In genomic region chr16:49590166-49590871, GRCh38 we compare ENCODE assay signal across 13 cellular contexts.
"Had no signal": no experiment of that assay in that cellular context is flagged by ENCODE, and none has a peak within 500 bp of the region (broad histone marks: within the 10 kb centered on the region; RNA-seq: fewer than 3 reads in every experiment).

No MANE protein-coding gene starts in this region.

- H3K4me3 Mint-ChIP-seq: activated CD4-positive, alpha-beta memory T cell treated with anti-CD3 and anti-CD28 coated beads, Interleukin-2, amount 10 ng/mL, durations not matched to agents 7 days and 5 days; naive thymus-derived CD4-positive, alpha-beta T cell; T-helper 2 cell treated with Interferon-gamma antibody and Interleukin-4, amounts not matched to agents 5 μg/mL and 100 μg/mL, for 36 hours had no signal

- H3K27me3 ChIP-seq: uterus had no signal

- H3K27ac ChIP-seq: uterus had no signal

- H3K4me3 ChIP-seq: uterus had no signal

- ATAC-seq: naive thymus-derived CD4-positive, alpha-beta T cell had no signal

- H3K4me1 Mint-ChIP-seq: activated CD4-positive, alpha-beta memory T cell treated with anti-CD3 and anti-CD28 coated beads, Interleukin-2, amount 10 ng/mL, durations not matched to agents 7 days and 5 days had no signal

- H3K36me3 Mint-ChIP-seq: naive thymus-derived CD4-positive, alpha-beta T cell had no signal

- H3K27ac Mint-ChIP-seq: activated CD4-positive, alpha-beta memory T cell treated with anti-CD3 and anti-CD28 coated beads, Interleukin-2, amount 10 ng/mL, durations not matched to agents 7 days and 5 days; T-helper 2 cell treated with Interferon-gamma antibody and Interleukin-4, amounts not matched to agents 5 μg/mL and 100 μg/mL, for 36 hours had no signal

- H3K36me3 ChIP-seq: uterus had no signal

- H3K9me3 Mint-ChIP-seq: activated CD4-positive, alpha-beta memory T cell treated with anti-CD3 and anti-CD28 coated beads, Interleukin-2, amount 10 ng/mL, durations not matched to agents 7 days and 5 days; naive thymus-derived CD4-positive, alpha-beta T cell; T-helper 2 cell treated with Interferon-gamma antibody and Interleukin-4, amounts not matched to agents 5 μg/mL and 100 μg/mL, for 36 hours had no signal

- H3K9me3 ChIP-seq: uterus had no signal

- DNase-seq: activated CD4-positive, alpha-beta memory T cell treated with anti-CD3 and anti-CD28 coated beads, Interleukin-2, amount 10 ng/mL, durations not matched to agents 7 days and 5 days; activated CD4-positive, alpha-beta T cell treated with anti-CD3 and anti-CD28 coated beads for 1 hour; activated CD8-positive, alpha-beta memory T cell treated with anti-CD3 and anti-CD28 coated beads, Interleukin-2, amount 50 U/mL, for 4 hours; activated naive CD4-positive, alpha-beta T cell; central memory CD4-positive, alpha-beta T cell; erythroblast; naive thymus-derived CD4-positive, alpha-beta T cell; occipital lobe; stimulated activated CD4-positive, alpha-beta T cell treated with anti-CD3 and anti-CD28 coated beads, Interleukin-15, amount 100 ng/mL, for 24 hours; stimulated activated CD4-positive, alpha-beta T cell treated with anti-CD3 and anti-CD28 coated beads, Interleukin-4, amount 100 ng/mL, for 24 hours; SW 1271 had no signal
